ENCODE assay signal across 19 cellular contexts in genomic region chr1:212684511-212685090, GRCh38. TPM values are rescaled to one million over a fixed set of nuclear protein-coding genes. Genes with fewer than 3 reads are reported as not detected.
"Had no signal": no experiment of that assay in that cellular context is flagged by ENCODE, and none has a peak within 500 bp of the region (broad histone marks: within the 10 kb centered on the region; RNA-seq: fewer than 3 reads in every experiment).

No MANE protein-coding gene starts in this region.

- H3K9me3 ChIP-seq: left lung, mucosa of descending colon, stomach, testis, upper lobe of right lung had no signal

- FAIRE-seq: kidney had no signal

- ATAC-seq: mucosa of descending colon; naive thymus-derived CD4-positive, alpha-beta T cell; upper lobe of right lung had no signal

- DNase-seq: activated CD4-positive, alpha-beta T cell treated with anti-CD3 and anti-CD28 coated beads, Interleukin-2, amount 10 ng/mL, durations not matched to agents 7 days and 5 days; activated gamma-delta T cell treated with Interleukin-2 at 50 U/mL for 16 hours; activated T-cell treated with anti-CD3 and anti-CD28 coated beads, Interleukin-2, amount 50 U/mL, for 48 hours; anterior cingulate cortex; brain microvascular endothelial cell; effector CD8-positive, alpha-beta T cell; foreskin fibroblast; glutamatergic neuron; hypothalamus; kidney; left lung; mammary epithelial cell; mucosa of descending colon; naive thymus-derived CD4-positive, alpha-beta T cell; nucleus accumbens; stomach; testis; upper lobe of right lung had no signal

- H3K9me3 Mint-ChIP-seq: activated CD4-positive, alpha-beta T cell treated with anti-CD3 and anti-CD28 coated beads, Interleukin-2, amount 10 ng/mL, durations not matched to agents 7 days and 5 days had no signal

- H3K27ac Mint-ChIP-seq: activated naive CD8-positive, alpha-beta T cell had no signal

- H3K27me3 ChIP-seq: brain microvascular endothelial cell, left lung, stomach, testis, upper lobe of right lung had no signal

- H3K36me3 ChIP-seq: brain microvascular endothelial cell, stomach, upper lobe of right lung had no signal

- H3K4me1 ChIP-seq: testis had no signal

- H3K4me3 Mint-ChIP-seq: activated CD4-positive, alpha-beta T cell treated with anti-CD3 and anti-CD28 coated beads, Interleukin-2, amount 10 ng/mL, durations not matched to agents 7 days and 5 days; activated naive CD8-positive, alpha-beta T cell; naive thymus-derived CD4-positive, alpha-beta T cell had no signal

- H3K27me3 Mint-ChIP-seq: activated CD4-positive, alpha-beta T cell treated with anti-CD3 and anti-CD28 coated beads, Interleukin-2, amount 10 ng/mL, durations not matched to agents 7 days and 5 days; activated naive CD8-positive, alpha-beta T cell had no signal

- H3K27ac ChIP-seq: brain microvascular endothelial cell, stomach, testis, upper lobe of right lung had no signal

- H3K4me3 ChIP-seq: left lung, mucosa of descending colon, stomach, testis, upper lobe of right lung had no signal

RNA-seq across cellular contexts. Expression of gene BATF3, which starts 15.0 kb away (rescaled TPM):
- total RNA-seq: mammary epithelial cell had no signal
